Comparison of ENCODE assay signal across 12 cellular contexts in genomic region chr17:51238253-51238887, GRCh38. TPM values are rescaled to one million over a fixed set of nuclear protein-coding genes. Genes with fewer than 3 reads are reported as not detected.
DNase-seq lines count a peak whose midpoint lies in the region; ATAC-seq, FAIRE-seq and TF ChIP-seq lines count a peak whose summit lies in the region.
"Had no signal": no experiment of that assay in that cellular context is flagged by ENCODE, and none has a peak within 500 bp of the region (broad histone marks: within the 10 kb centered on the region; RNA-seq: fewer than 3 reads in every experiment).

No MANE protein-coding gene starts in this region.

- H3K27ac ChIP-seq in aorta (ENCODE audit: low read depth in 1 of 2, low read length in 2 of 2): no peak overlapping the region
- H3K27ac ChIP-seq in pancreas: no peak overlapping the region

- no peak overlapping the region for H3K4me3 ChIP-seq in aorta (ENCODE audit: low read length in 2 of 2)
- no peak overlapping the region for H3K4me3 ChIP-seq in MG63
- H3K4me3 ChIP-seq in pancreas: no peak overlapping the region
- H3K4me3 ChIP-seq: GM23338 had no signal

- H3K27ac Mint-ChIP-seq in activated naive CD4-positive, alpha-beta T cell treated with anti-CD3 and anti-CD28 coated beads, Interleukin-2, amount 50 U/mL, for 72 hours: peak overlapping the region in 1 of 2 donors; percentile 4
- peak overlapping the region; percentile 27 for H3K27ac Mint-ChIP-seq in T-helper 1 cell treated with Interleukin-12 subunit alpha and Interleukin-12 subunit beta and Interleukin-4 antibody, amounts not matched to agents 30 μg/mL and 1 μg/mL, for 36 hours
- H3K27ac Mint-ChIP-seq in Calu3 (ENCODE audit: unreplicated experiment): no peak overlapping the region
- H3K27ac Mint-ChIP-seq: GM23338 had no signal

- DNase-seq in activated naive CD4-positive, alpha-beta T cell treated with anti-CD3 and anti-CD28 coated beads, Interleukin-2, amount 50 U/mL, for 72 hours (ENCODE audit: low spot score in 2 of 2): no peak
- no peak for DNase-seq in activated naive CD4-positive, alpha-beta T cell treated with anti-CD3 and anti-CD28 coated beads, Interleukin-2, amount 50 U/mL, for 16 hours
- DNase-seq in aorta (no peak), Calu3 (no peak), MG63 (no peak), pancreas (no peak)
- DNase-seq: NCI-H1048, nucleus accumbens, SW 1271 had no signal

- H3K36me3 Mint-ChIP-seq in activated naive CD4-positive, alpha-beta T cell treated with anti-CD3 and anti-CD28 coated beads, Interleukin-2, amount 50 U/mL, for 72 hours: no peaks in the 10 kb centered on the region
- H3K36me3 Mint-ChIP-seq in T-helper 1 cell treated with Interleukin-12 subunit alpha and Interleukin-12 subunit beta and Interleukin-4 antibody, amounts not matched to agents 30 μg/mL and 1 μg/mL, for 36 hours (ENCODE audit: low read depth): no peaks in the 10 kb centered on the region
- H3K36me3 Mint-ChIP-seq in Calu3 (ENCODE audit: insufficient read depth, unreplicated experiment): peaks cover 16% of the 10 kb centered on the region

- H3K4me1 ChIP-seq in aorta (ENCODE audit: control insufficient read depth in 1 of 2, insufficient read depth in 2 of 2, low read length in 2 of 2): no peaks in the 10 kb centered on the region
- H3K4me1 ChIP-seq in pancreas: peaks cover 0 to 6% (median 0%) of the 10 kb centered on the region in 3 donors

- BruUV-seq in Calu3 (replicated peaks; lab: Mats Ljungman, UMichigan): no TSS peak

- no peaks in the 10 kb centered on the region for H3K27me3 Mint-ChIP-seq in T-helper 1 cell treated with Interleukin-12 subunit alpha and Interleukin-12 subunit beta and Interleukin-4 antibody, amounts not matched to agents 30 μg/mL and 1 μg/mL, for 36 hours (ENCODE audit: low read depth)
- H3K27me3 Mint-ChIP-seq in Calu3 (ENCODE audit: unreplicated experiment): no peaks in the 10 kb centered on the region

- peak overlapping the region; percentile 49 for H3K4me3 Mint-ChIP-seq in T-helper 1 cell treated with Interleukin-12 subunit alpha and Interleukin-12 subunit beta and Interleukin-4 antibody, amounts not matched to agents 30 μg/mL and 1 μg/mL, for 36 hours
- no peak overlapping the region for H3K4me3 Mint-ChIP-seq in Calu3 (ENCODE audit: low read depth, unreplicated experiment)
- H3K4me3 Mint-ChIP-seq: GM23338 had no signal

- CTCF ChIA-PET in Calu3 (lab: Charles Lee): no interaction called here

- intact Hi-C loops in aorta (cut with DNase I): no loop called here
- intact Hi-C loops in Calu3 (cut with micrococcal nuclease; ENCODE audit: unreplicated experiment): no loop called here
- intact Hi-C loops in pancreas (cut with DNase I): no loop called here

- peak; percentile 88 to 93 for ATAC-seq in activated naive CD4-positive, alpha-beta T cell treated with anti-CD3 and anti-CD28 coated beads, Interleukin-2, amount 50 U/mL, for 72 hours
- ATAC-seq in HG02981 (IDR thresholded peaks at IDR 0.05; ENCODE audit: unreplicated experiment) (peak; percentile 82), aorta (ENCODE audit: low FRiP score) (no peak), pancreas (no peak)
- ATAC-seq: GM23338 had no signal

- H3K36me3 ChIP-seq in aorta (ENCODE audit: control insufficient read depth in 1 of 2, insufficient read depth in 2 of 2, low read length in 1 of 2) (peaks cover 0 to 2% of the 10 kb centered on the region in 2 donors), MG63 (no peaks in the 10 kb centered on the region; the same call in none of the 2 replicates), pancreas (no peaks in the 10 kb centered on the region)

- H3K9me3 ChIP-seq in aorta (ENCODE audit: control insufficient read depth, low read length) (no peaks in the 10 kb centered on the region), MG63 (no peaks in the 10 kb centered on the region), pancreas (no peaks in the 10 kb centered on the region)

- peaks cover 16% of the 10 kb centered on the region for H3K4me1 Mint-ChIP-seq in T-helper 1 cell treated with Interleukin-12 subunit alpha and Interleukin-12 subunit beta and Interleukin-4 antibody, amounts not matched to agents 30 μg/mL and 1 μg/mL, for 36 hours (ENCODE audit: low read depth)
- H3K4me1 Mint-ChIP-seq in Calu3 (ENCODE audit: low read depth, unreplicated experiment): peaks cover 15% of the 10 kb centered on the region

- H3K27me3 ChIP-seq in aorta (ENCODE audit: control insufficient read depth in 1 of 2, insufficient read depth in 2 of 2, low read length in 1 of 2) (no peaks in the 10 kb centered on the region), MG63 (no peaks in the 10 kb centered on the region), pancreas (no peaks in the 10 kb centered on the region)

- FAIRE-seq in pancreas (lab: Jason Lieb, UNC): no peak

- no peaks in the 10 kb centered on the region for H3K9me3 Mint-ChIP-seq in activated naive CD4-positive, alpha-beta T cell treated with anti-CD3 and anti-CD28 coated beads, Interleukin-2, amount 50 U/mL, for 72 hours
- no peaks in the 10 kb centered on the region for H3K9me3 Mint-ChIP-seq in T-helper 1 cell treated with Interleukin-12 subunit alpha and Interleukin-12 subunit beta and Interleukin-4 antibody, amounts not matched to agents 30 μg/mL and 1 μg/mL, for 36 hours
- H3K9me3 Mint-ChIP-seq in Calu3 (ENCODE audit: low read depth, unreplicated experiment): no peaks in the 10 kb centered on the region
- H3K9me3 Mint-ChIP-seq: GM23338 had no signal

- 89 to 91% methylated on average over 6 of the region's 6 CpGs for WGBS in aorta, 2 donors
- 81 to 84% methylated on average over 6 of the region's 6 CpGs for WGBS in pancreas, 2 donors

- TF ChIP-seq CTCF in Calu3 (IDR thresholded peaks at IDR 0.05; ENCODE audit: unreplicated experiment) (no peak), pancreas (IDR thresholded peaks at IDR 0.05) (no peak)

RNA-seq across cellular contexts. Expression of gene MBTD1, which starts 21.5 kb away (rescaled TPM):
- total RNA-seq in activated naive CD4-positive, alpha-beta T cell treated with anti-CD3 and anti-CD28 coated beads, Interleukin-2, amount 50 U/mL, for 72 hours: 10 to 100 TPM; 11.3 to 16.5 TPM
- total RNA-seq in aorta (10 to 100 TPM; 11.5 to 21.4 TPM), Calu3 (2022) (35.6 and 38.4 TPM in 2 replicates), pancreas (10 to 100 TPM in 1 of 6 donors, 1 to 10 TPM in 5; 5.7 to 12.6 (median 8.1) TPM)
- polyA plus RNA-seq in aorta (1 to 10 TPM; 5.3 to 8.4 TPM), pancreas (1 to 10 TPM; 5.6 to 7.7 TPM)
- 4.8 and 8.9 TPM in 2 replicates for total RNA-seq in MG63 (2014; rRNA removed; shearing (Covaris generic); ENCODE audit: low replicate concordance)

RNA-seq across cellular contexts. Expression of gene UTP18, which starts 22.0 kb away (rescaled TPM):
- 10 to 100 TPM; 44.1 to 56.3 TPM for total RNA-seq in activated naive CD4-positive, alpha-beta T cell treated with anti-CD3 and anti-CD28 coated beads, Interleukin-2, amount 50 U/mL, for 72 hours
- total RNA-seq in aorta (10 to 100 TPM; 17.4 to 21.0 TPM), Calu3 (2022) (66.7 and 68.5 TPM in 2 replicates), pancreas (10 to 100 TPM in 5 of 6 donors, 1 to 10 TPM in 1; 9.9 to 18.3 (median 13.9) TPM)
- polyA plus RNA-seq in aorta (10 to 100 TPM; 12.0 to 16.5 TPM), pancreas (10 to 100 TPM in 1 of 2 donors, 1 to 10 TPM in 1; 8.8 to 20.8 TPM)
- 113 and 161 TPM in 2 replicates for total RNA-seq in MG63 (2014; rRNA removed; shearing (Covaris generic); ENCODE audit: low replicate concordance)

Comparison
In these comparisons a context has a peak if more than half of its experiments do, and no peak if none do; other contexts are left out.
1. ATAC-seq: peak in activated naive CD4-positive, alpha-beta T cell treated with anti-CD3 and anti-CD28 coated beads, Interleukin-2, amount 50 U/mL, for 72 hours (2 of 2) and HG02981 (single experiment); none in aorta (single experiment) and pancreas (0 of 4).